Comparison of ENCODE assay signal across 8 cellular contexts in genomic region chr1:68321084-68321685, GRCh38.
DNase-seq lines count a peak whose midpoint lies in the region; ATAC-seq and TF ChIP-seq lines count a peak whose summit lies in the region.

No MANE protein-coding gene starts in this region.

- H3K4me1 Mint-ChIP-seq in activated CD4-positive, alpha-beta memory T cell treated with anti-CD3 and anti-CD28 coated beads, Interleukin-2, amount 10 ng/mL, durations not matched to agents 7 days and 5 days = no peaks in the 10 kb centered on the region

- no peak overlapping the region for H3K27ac Mint-ChIP-seq in activated CD4-positive, alpha-beta memory T cell treated with anti-CD3 and anti-CD28 coated beads, Interleukin-2, amount 10 ng/mL, durations not matched to agents 7 days and 5 days

- CTCF ChIA-PET in activated CD4-positive, alpha-beta memory T cell treated with anti-CD3 and anti-CD28 coated beads, Interleukin-2, amount 10 ng/mL, durations not matched to agents 7 days and 5 days (lab: Charles Lee) = interaction anchor here (0.7 kb wide), 1 partner anchor 147 kb away, joined by 3 read pairs; no protein-coding TSS in a partner anchor

- H3K27ac ChIP-seq in WERI-Rb-1 (no peak overlapping the region), stomach (peak overlapping the region in 1 of 5 donors; percentile 58)

- H3K4me3 ChIP-seq in WERI-Rb-1 (ENCODE audit: low read depth, low read length) = no peak overlapping the region
- no peak overlapping the region for H3K4me3 ChIP-seq in stomach

- TF ChIP-seq EP300 in stomach (IDR thresholded peaks at IDR 0.05) = no peak

- H3K9me3 ChIP-seq in WERI-Rb-1 (ENCODE audit: severe bottlenecking) = no peaks in the 10 kb centered on the region
- H3K9me3 ChIP-seq in stomach = no peaks in the 10 kb centered on the region

- no peak for TF ChIP-seq POLR2A in stomach (IDR thresholded peaks at IDR 0.05)

- DNase-seq in 8988T (peak; percentile 26), WERI-Rb-1 (peak; percentile 58), hepatic stellate cell (ENCODE audit: low spot score) (peak; percentile 57), stomach (peak; percentile 82), T1000 (lab: John Stamatoyannopoulos, UW) (no peak)
- no peak for DNase-seq in activated CD4-positive, alpha-beta memory T cell treated with anti-CD3 and anti-CD28 coated beads, Interleukin-2, amount 10 ng/mL, durations not matched to agents 7 days and 5 days

- intact Hi-C loops in stomach (cut with DNase I; ENCODE audit: low total_unique reads) = loop anchor here (5.0 kb wide), 1 partner anchor 204 kb away; no protein-coding TSS in a partner anchor

- TF ChIP-seq CTCF in WERI-Rb-1 (IDR thresholded peaks at IDR 0.05; ENCODE audit: low read depth, low read length) (peak; percentile 66), stomach (IDR thresholded peaks at IDR 0.05) (peak in 5 of 7 experiments; percentile 58 to 75 (median 71))

- peaks cover 0 to 40% (median 0%) of the 10 kb centered on the region in 4 donors for H3K4me1 ChIP-seq in stomach

- 12 to 23% (median 18%) methylated on average over 5 to 6 of the region's 6 CpGs for WGBS in stomach, 5 donors

- H3K9me3 Mint-ChIP-seq in activated CD4-positive, alpha-beta memory T cell treated with anti-CD3 and anti-CD28 coated beads, Interleukin-2, amount 10 ng/mL, durations not matched to agents 7 days and 5 days = no peaks in the 10 kb centered on the region

- POLR2A ChIA-PET in activated CD4-positive, alpha-beta memory T cell treated with anti-CD3 and anti-CD28 coated beads, Interleukin-2, amount 10 ng/mL, durations not matched to agents 7 days and 5 days (lab: Charles Lee) = interaction anchor here (0.6 kb wide), 1 partner anchor 797 kb away, joined by 3 read pairs; no protein-coding TSS in a partner anchor

- H3K4me3 Mint-ChIP-seq in activated CD4-positive, alpha-beta memory T cell treated with anti-CD3 and anti-CD28 coated beads, Interleukin-2, amount 10 ng/mL, durations not matched to agents 7 days and 5 days = no peak overlapping the region

- H3K36me3 Mint-ChIP-seq in activated CD4-positive, alpha-beta memory T cell treated with anti-CD3 and anti-CD28 coated beads, Interleukin-2, amount 10 ng/mL, durations not matched to agents 7 days and 5 days (ENCODE audit: low read depth) = no peaks in the 10 kb centered on the region

- peak; percentile 52 for ATAC-seq in HG02642 (IDR thresholded peaks at IDR 0.05; ENCODE audit: poor library complexity, unreplicated experiment)
- ATAC-seq in GM18867 (IDR thresholded peaks at IDR 0.05; ENCODE audit: unreplicated experiment) = no peak

- H3K36me3 ChIP-seq in WERI-Rb-1 (no peaks in the 10 kb centered on the region), stomach (no peaks in the 10 kb centered on the region)

- H3K27me3 ChIP-seq in WERI-Rb-1 (ENCODE audit: insufficient read depth, low read depth, severe bottlenecking) (no peaks in the 10 kb centered on the region), stomach (no peaks in the 10 kb centered on the region)

- no peaks in the 10 kb centered on the region for H3K27me3 Mint-ChIP-seq in activated CD4-positive, alpha-beta memory T cell treated with anti-CD3 and anti-CD28 coated beads, Interleukin-2, amount 10 ng/mL, durations not matched to agents 7 days and 5 days

Comparison
In these comparisons a context has a peak if more than half of its experiments do, and no peak if none do; other contexts are left out.
1. DNase-seq: peak in 8988T (single experiment), WERI-Rb-1 (single experiment), hepatic stellate cell (single experiment) and stomach (single experiment); none in activated CD4-positive, alpha-beta memory T cell treated with anti-CD3 and anti-CD28 coated beads, Interleukin-2, amount 10 ng/mL, durations not matched to agents 7 days and 5 days (single experiment) and T1000 (single experiment).